Comparison of ENCODE assay signal across 18 cellular contexts in the genomic region with DNA sequence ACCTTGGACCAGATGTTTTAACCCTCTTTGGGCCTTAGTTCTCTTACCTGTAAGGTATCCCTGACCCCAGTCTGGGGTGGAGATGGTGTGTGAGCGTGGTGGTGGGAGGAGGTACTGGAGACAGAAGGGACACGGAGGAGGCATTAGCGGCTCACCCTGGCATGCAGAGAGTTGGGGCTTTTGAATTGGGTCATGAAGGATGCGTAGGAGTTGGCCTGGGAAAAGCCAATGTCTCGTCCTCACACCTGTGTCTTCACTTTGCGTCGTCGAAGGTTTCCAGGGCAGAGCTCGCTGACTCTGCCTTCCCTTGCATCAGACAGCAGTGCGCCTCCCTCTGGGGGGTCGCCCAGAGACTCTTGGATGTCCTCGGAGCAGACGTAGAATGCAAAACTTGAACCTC.
"Had no signal": no experiment of that assay in that cellular context is flagged by ENCODE, and none has a peak within 500 bp of the region (broad histone marks: within the 10 kb centered on the region; RNA-seq: fewer than 3 reads in every experiment).

No MANE protein-coding gene starts in this region.

- H3K4me3 Mint-ChIP-seq: activated CD4-positive, alpha-beta memory T cell treated with anti-CD3 and anti-CD28 coated beads, Interleukin-2, amount 10 ng/mL, durations not matched to agents 7 days and 5 days; activated T-cell treated with anti-CD3 and anti-CD28 coated beads, Interleukin-2, amount 50 U/mL, for 72 hours; naive B cell had no signal

- H3K27me3 ChIP-seq: ascending aorta, suprapubic skin had no signal

- DNase-seq: activated CD4-positive, alpha-beta memory T cell treated with anti-CD3 and anti-CD28 coated beads, Interleukin-2, amount 10 ng/mL, durations not matched to agents 7 days and 5 days; activated CD4-positive, alpha-beta T cell treated with anti-CD3 and anti-CD28 coated beads for 1 hour; activated CD8-positive, alpha-beta memory T cell treated with anti-CD3 and anti-CD28 coated beads, Interleukin-2, amount 50 U/mL, for 4 hours; activated gamma-delta T cell treated with Interleukin-2 at 50 U/mL for 16 hours; activated T-cell treated with anti-CD3 and anti-CD28 coated beads, Interleukin-2, amount 50 U/mL, for 72 hours; caudate nucleus; cortex of kidney; hypothalamus; kidney glomerular epithelial cell; lower lobe of right lung; naive B cell; occipital lobe; stimulated activated CD4-positive, alpha-beta T cell treated with anti-CD3 and anti-CD28 coated beads, Interleukin-2, amount 100 ng/mL, for 48 hours; stimulated activated naive CD8-positive, alpha-beta T cell treated with anti-CD3 and anti-CD28 coated beads, Interleukin-15, Interleukin-2, amounts not matched to agents 100 U/mL and 50 U/mL, for 24 hours; T-helper 9 cell had no signal

- H3K4me1 Mint-ChIP-seq: activated CD4-positive, alpha-beta memory T cell treated with anti-CD3 and anti-CD28 coated beads, Interleukin-2, amount 10 ng/mL, durations not matched to agents 7 days and 5 days had no signal

- H3K27ac ChIP-seq: lower lobe of right lung, suprapubic skin had no signal

- H3K27ac Mint-ChIP-seq: activated CD4-positive, alpha-beta memory T cell treated with anti-CD3 and anti-CD28 coated beads, Interleukin-2, amount 10 ng/mL, durations not matched to agents 7 days and 5 days; activated T-cell treated with anti-CD3 and anti-CD28 coated beads, Interleukin-2, amount 50 U/mL, for 72 hours had no signal

- H3K36me3 ChIP-seq: ascending aorta, lower lobe of right lung, suprapubic skin had no signal

- H3K9me3 Mint-ChIP-seq: activated CD4-positive, alpha-beta memory T cell treated with anti-CD3 and anti-CD28 coated beads, Interleukin-2, amount 10 ng/mL, durations not matched to agents 7 days and 5 days; activated T-cell treated with anti-CD3 and anti-CD28 coated beads, Interleukin-2, amount 50 U/mL, for 72 hours; naive B cell had no signal

- H3K36me3 Mint-ChIP-seq: naive B cell had no signal

- ATAC-seq: activated T-cell treated with anti-CD3 and anti-CD28 coated beads, Interleukin-2, amount 50 U/mL, for 72 hours; esophagus mucosa; lower lobe of right lung; stimulated activated naive CD8-positive, alpha-beta T cell treated with anti-CD3 and anti-CD28 coated beads, Interleukin-15, Interleukin-2, amounts not matched to agents 100 U/mL and 50 U/mL, for 24 hours had no signal

- H3K9me3 ChIP-seq: ascending aorta, lower lobe of right lung, suprapubic skin had no signal

- H3K4me3 ChIP-seq: ascending aorta, lower lobe of right lung, suprapubic skin had no signal

- H3K27me3 Mint-ChIP-seq: activated CD4-positive, alpha-beta memory T cell treated with anti-CD3 and anti-CD28 coated beads, Interleukin-2, amount 10 ng/mL, durations not matched to agents 7 days and 5 days had no signal
